ENCODE assay signal across 14 cellular contexts in genomic region chr2:234047361-234047760, GRCh38. TPM values are rescaled to one million over a fixed set of nuclear protein-coding genes. Genes with fewer than 3 reads are reported as not detected.
DNase-seq lines count a peak whose midpoint lies in the region; ATAC-seq and TF ChIP-seq lines count a peak whose summit lies in the region.
"Had no signal": no experiment of that assay in that cellular context is flagged by ENCODE, and none has a peak within 500 bp of the region (broad histone marks: within the 10 kb centered on the region; RNA-seq: fewer than 3 reads in every experiment).

No MANE protein-coding gene starts in this region.

- POLR2A ChIA-PET in WTC11 (lab: Charles Lee): no interaction called here
- POLR2A ChIA-PET in naive thymus-derived CD8-positive, alpha-beta T cell (lab: Charles Lee): no interaction called here

- H3K4me3 Mint-ChIP-seq in WTC11 (no peak overlapping the region), immature natural killer cell (no peak overlapping the region)
- H3K4me3 Mint-ChIP-seq in naive thymus-derived CD8-positive, alpha-beta T cell: no peak overlapping the region
- H3K4me3 Mint-ChIP-seq: CD4-positive, alpha-beta memory T cell had no signal

- H3K4me1 Mint-ChIP-seq in WTC11 (peaks cover 11% of the 10 kb centered on the region), immature natural killer cell (peaks cover 8 to 12% of the 10 kb centered on the region in 2 donors)
- H3K4me1 Mint-ChIP-seq in naive thymus-derived CD8-positive, alpha-beta T cell: peaks cover 0 to 11% (median 9%) of the 10 kb centered on the region in 4 donors

- TF ChIP-seq CTCF in WTC11 (IDR thresholded peaks at IDR 0.05) (no peak), fibroblast of the aortic adventitia (IDR thresholded peaks at IDR 0.05; ENCODE audit: insufficient read depth, low read length) (no peak)

- H3K36me3 Mint-ChIP-seq in WTC11 (no peaks in the 10 kb centered on the region), immature natural killer cell (no peaks in the 10 kb centered on the region)
- no peaks in the 10 kb centered on the region for H3K36me3 Mint-ChIP-seq in naive thymus-derived CD8-positive, alpha-beta T cell
- H3K36me3 Mint-ChIP-seq: CD4-positive, alpha-beta memory T cell had no signal

- H3K9me3 Mint-ChIP-seq in WTC11: no peaks in the 10 kb centered on the region; the same call in 1 of the 2 replicates
- peaks cover 0 to 5% (median 0%) of the 10 kb centered on the region in 6 donors for H3K9me3 Mint-ChIP-seq in immature natural killer cell
- H3K9me3 Mint-ChIP-seq in naive thymus-derived CD8-positive, alpha-beta T cell: peaks cover 0 to 5% (median 0%) of the 10 kb centered on the region in 9 donors

- CTCF ChIA-PET in WTC11 (lab: Charles Lee): no interaction called here

- DNase-seq in LHCN-M2 (ENCODE audit: low read depth): peak; percentile 44
- DNase-seq in WTC11 (ENCODE audit: low spot score): no peak
- peak; percentile 22 for DNase-seq in fibroblast of the aortic adventitia (ENCODE audit: low read depth)
- DNase-seq in immature natural killer cell: no peak
- DNase-seq in NCI-H1417 (lab: John Stamatoyannopoulos, UW): no peak
- DNase-seq in naive thymus-derived CD8-positive, alpha-beta T cell: no peak
- DNase-seq: BE2C; CD4-positive, alpha-beta memory T cell; DMS79; GF-D8 had no signal

- ATAC-seq in WTC11 (peak; percentile 24; the same call in 1 of the 2 replicates), HG02938 (IDR thresholded peaks at IDR 0.05; ENCODE audit: unreplicated experiment) (no peak)
- no peak for ATAC-seq in naive thymus-derived CD8-positive, alpha-beta T cell
- ATAC-seq: A549 had no signal

- no peak overlapping the region for H3K27ac Mint-ChIP-seq in WTC11
- H3K27ac Mint-ChIP-seq in immature natural killer cell: no peak overlapping the region
- H3K27ac Mint-ChIP-seq in naive thymus-derived CD8-positive, alpha-beta T cell: no peak overlapping the region

- H3K27me3 Mint-ChIP-seq in WTC11 (ENCODE audit: low read depth) (no peaks in the 10 kb centered on the region; the same call in 1 of the 2 replicates), immature natural killer cell (ENCODE audit: low read depth in 3 of 3) (peaks cover 0 to 1% (median 0%) of the 10 kb centered on the region in 3 donors)
- peaks cover 0 to 1% (median 0%) of the 10 kb centered on the region in 5 donors for H3K27me3 Mint-ChIP-seq in naive thymus-derived CD8-positive, alpha-beta T cell
- H3K27me3 Mint-ChIP-seq: CD4-positive, alpha-beta memory T cell had no signal

- H3K4me3 ChIP-seq in fibroblast of the aortic adventitia (ENCODE audit: low read depth, low read length): no peak overlapping the region
- H3K4me3 ChIP-seq: A549 had no signal

TF ChIP-seq in WTC11, 78 proteins besides CTCF, POLR2A, EP300 and RAD21 (continues in another document):
- TF ChIP-seq FOXP4 (CRISPR knock-in tag; IDR thresholded peaks at IDR 0.05): no peak
- no peak for TF ChIP-seq JUN (CRISPR knock-in tag; IDR thresholded peaks at IDR 0.05)
- no peak for TF ChIP-seq ZBTB43 (CRISPR knock-in tag; IDR thresholded peaks at IDR 0.05)
- TF ChIP-seq ZNF423 (CRISPR knock-in tag; IDR thresholded peaks at IDR 0.05): no peak
- no peak for TF ChIP-seq TP53 (CRISPR knock-in tag; IDR thresholded peaks at IDR 0.05)
- no peak for TF ChIP-seq AFF4 (CRISPR knock-in tag; IDR thresholded peaks at IDR 0.05; ENCODE audit: borderline replicate concordance)
- TF ChIP-seq ZNF232 (CRISPR knock-in tag; IDR thresholded peaks at IDR 0.05): no peak
- no peak for TF ChIP-seq RELA (CRISPR knock-in tag; IDR thresholded peaks at IDR 0.05; ENCODE audit: borderline replicate concordance)
- TF ChIP-seq CREM (CRISPR knock-in tag; IDR thresholded peaks at IDR 0.05): no peak
- no peak for TF ChIP-seq E2F1 (CRISPR knock-in tag; IDR thresholded peaks at IDR 0.05)
- TF ChIP-seq MLX (CRISPR knock-in tag; IDR thresholded peaks at IDR 0.05): no peak
- TF ChIP-seq ZNF416 (CRISPR knock-in tag; IDR thresholded peaks at IDR 0.05): no peak
- TF ChIP-seq IRF2 (CRISPR knock-in tag; IDR thresholded peaks at IDR 0.05; ENCODE audit: borderline replicate concordance, low read depth): no peak

RNA-seq across cellular contexts. Expression of gene SPP2, which starts 3.1 kb away (rescaled TPM):
- total RNA-seq in LHCN-M2 (2014; rRNA removed) (not detected in 2 replicates), WTC11 (2021) (not detected in 3 replicates), fibroblast of the aortic adventitia (ENCODE audit: low replicate concordance) (0.36 TPM in 1 of 2 replicates, not detected in the other)
- polyA plus RNA-seq in LHCN-M2 (2012): not detected
- polyA plus RNA-seq in immature natural killer cell: not detected
- not detected for total RNA-seq in naive thymus-derived CD8-positive, alpha-beta T cell
- polyA plus RNA-seq in naive thymus-derived CD8-positive, alpha-beta T cell: not detected
- total RNA-seq: CD4-positive, alpha-beta memory T cell; HT-29 had no signal
- polyA plus RNA-seq: A549; AG04450; CD4-positive, alpha-beta memory T cell had no signal

Comparison
In these comparisons a context has a peak if more than half of its experiments do, and no peak if none do; other contexts are left out.
1. DNase-seq: peak in LHCN-M2 (single experiment) and fibroblast of the aortic adventitia (single experiment); none in WTC11 (single experiment), immature natural killer cell (0 of 3), NCI-H1417 (0 of 3) and naive thymus-derived CD8-positive, alpha-beta T cell (0 of 10).